In the genomic region with DNA sequence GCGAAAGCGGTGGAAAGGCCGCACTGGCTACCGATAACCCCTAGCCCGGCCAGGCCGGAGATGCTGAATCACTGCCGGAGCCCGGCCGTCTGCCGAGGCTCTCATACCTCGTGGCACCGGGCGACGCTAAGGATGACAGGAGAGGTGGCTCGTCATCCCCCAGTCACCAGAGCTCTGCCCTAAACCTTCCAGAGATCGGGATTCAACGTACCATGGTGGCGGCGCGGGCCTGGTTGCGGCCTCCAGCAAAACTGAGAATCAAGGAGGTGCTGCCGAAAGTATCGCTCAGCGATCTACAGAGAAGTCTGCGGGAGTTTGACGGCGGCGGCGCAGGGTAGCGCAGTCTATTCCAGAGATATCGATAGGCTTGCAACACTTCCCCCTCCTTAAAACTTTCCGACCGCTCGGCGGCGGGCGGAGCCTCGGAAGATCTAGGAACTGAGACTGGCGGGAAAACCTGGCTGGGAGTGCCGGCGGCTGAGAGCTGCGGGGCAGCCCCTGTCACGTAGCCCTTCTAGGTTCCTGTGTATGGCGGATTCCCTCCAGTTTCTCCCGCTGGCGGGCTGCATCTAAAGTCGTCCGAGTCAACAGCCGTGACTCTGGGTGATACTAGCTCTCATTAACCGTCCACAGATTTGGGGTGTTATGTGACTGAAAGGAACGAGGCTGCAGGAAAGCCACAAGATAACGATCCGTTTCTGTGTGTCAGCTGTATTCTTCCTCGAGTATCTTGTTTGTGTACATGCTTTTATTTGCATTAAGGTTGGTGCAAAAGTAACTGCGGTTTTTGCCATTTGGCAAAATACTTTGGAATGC, we compare ENCODE assay signal across 1 cellular context.
A peak's percentile ranks its signal among the peaks of the same experiment; 100 is the strongest.
TF ChIP-seq lines count a peak whose summit lies in the region.

A gene (minus strand): TSS at position 301 of the 816 bp plus-strand sequence. CDS start 87 bp downstream, at position 214.

TF ChIP-seq in HepG2, 621 proteins besides CTCF, POLR2A, EP300 and RAD21 (continued from another document and continues in another):
- TF ChIP-seq, protein P1, sequence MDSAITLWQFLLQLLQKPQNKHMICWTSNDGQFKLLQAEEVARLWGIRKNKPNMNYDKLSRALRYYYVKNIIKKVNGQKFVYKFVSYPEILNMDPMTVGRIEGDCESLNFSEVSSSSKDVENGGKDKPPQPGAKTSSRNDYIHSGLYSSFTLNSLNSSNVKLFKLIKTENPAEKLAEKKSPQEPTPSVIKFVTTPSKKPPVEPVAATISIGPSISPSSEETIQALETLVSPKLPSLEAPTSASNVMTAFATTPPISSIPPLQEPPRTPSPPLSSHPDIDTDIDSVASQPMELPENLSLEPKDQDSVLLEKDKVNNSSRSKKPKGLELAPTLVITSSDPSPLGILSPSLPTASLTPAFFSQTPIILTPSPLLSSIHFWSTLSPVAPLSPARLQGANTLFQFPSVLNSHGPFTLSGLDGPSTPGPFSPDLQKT (CRISPR knock-in tag; IDR thresholded peaks at IDR 0.05; ENCODE audit: borderline replicate concordance) = peak; percentile 33; the same call in 1 of the 2 replicates
- TF ChIP-seq HOXD1 (CRISPR knock-in tag; IDR thresholded peaks at IDR 0.05) = 0 out of 2 replicates have a peak, but pooled peaks have one; percentile 68
- no peak for TF ChIP-seq ZNF326 (CRISPR knock-in tag; IDR thresholded peaks at IDR 0.05; ENCODE audit: borderline replicate concordance)
- no peak for TF ChIP-seq ATF7 (IDR thresholded peaks at IDR 0.05)
- peak; percentile 48; the same call in 1 of the 2 replicates for TF ChIP-seq ATF7 (CRISPR knock-in tag; IDR thresholded peaks at IDR 0.05)
- peak; percentile 70; the same call in 1 of the 2 replicates for TF ChIP-seq MTA1 (CRISPR knock-in tag; IDR thresholded peaks at IDR 0.05; ENCODE audit: borderline replicate concordance)
- TF ChIP-seq MED13 (CRISPR knock-in tag; IDR thresholded peaks at IDR 0.05) = no peak; the same call in 1 of the 2 replicates
- TF ChIP-seq, protein P2, sequence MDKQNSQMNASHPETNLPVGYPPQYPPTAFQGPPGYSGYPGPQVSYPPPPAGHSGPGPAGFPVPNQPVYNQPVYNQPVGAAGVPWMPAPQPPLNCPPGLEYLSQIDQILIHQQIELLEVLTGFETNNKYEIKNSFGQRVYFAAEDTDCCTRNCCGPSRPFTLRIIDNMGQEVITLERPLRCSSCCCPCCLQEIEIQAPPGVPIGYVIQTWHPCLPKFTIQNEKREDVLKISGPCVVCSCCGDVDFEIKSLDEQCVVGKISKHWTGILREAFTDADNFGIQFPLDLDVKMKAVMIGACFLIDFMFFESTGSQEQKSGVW (CRISPR knock-in tag; IDR thresholded peaks at IDR 0.05; ENCODE audit: borderline replicate concordance) = no peak
- peak; percentile 40; the same call in 1 of the 2 replicates for TF ChIP-seq ZNF124 (CRISPR knock-in tag; IDR thresholded peaks at IDR 0.05)
- no peak for TF ChIP-seq HOXA7 (CRISPR knock-in tag; IDR thresholded peaks at IDR 0.05)
- no peak for TF ChIP-seq CHD4 (IDR thresholded peaks at IDR 0.05; ENCODE audit: borderline replicate concordance, low read length)
- TF ChIP-seq ZNF230 (CRISPR knock-in tag; IDR thresholded peaks at IDR 0.05) = peak; percentile 74; the same call in 1 of the 2 replicates
- no peak; the same call in 1 of the 2 replicates for TF ChIP-seq FOSL2 (CRISPR knock-in tag; IDR thresholded peaks at IDR 0.05)
- no peak for TF ChIP-seq TRIM24 (CRISPR knock-in tag; IDR thresholded peaks at IDR 0.05)
- TF ChIP-seq, protein P3, sequence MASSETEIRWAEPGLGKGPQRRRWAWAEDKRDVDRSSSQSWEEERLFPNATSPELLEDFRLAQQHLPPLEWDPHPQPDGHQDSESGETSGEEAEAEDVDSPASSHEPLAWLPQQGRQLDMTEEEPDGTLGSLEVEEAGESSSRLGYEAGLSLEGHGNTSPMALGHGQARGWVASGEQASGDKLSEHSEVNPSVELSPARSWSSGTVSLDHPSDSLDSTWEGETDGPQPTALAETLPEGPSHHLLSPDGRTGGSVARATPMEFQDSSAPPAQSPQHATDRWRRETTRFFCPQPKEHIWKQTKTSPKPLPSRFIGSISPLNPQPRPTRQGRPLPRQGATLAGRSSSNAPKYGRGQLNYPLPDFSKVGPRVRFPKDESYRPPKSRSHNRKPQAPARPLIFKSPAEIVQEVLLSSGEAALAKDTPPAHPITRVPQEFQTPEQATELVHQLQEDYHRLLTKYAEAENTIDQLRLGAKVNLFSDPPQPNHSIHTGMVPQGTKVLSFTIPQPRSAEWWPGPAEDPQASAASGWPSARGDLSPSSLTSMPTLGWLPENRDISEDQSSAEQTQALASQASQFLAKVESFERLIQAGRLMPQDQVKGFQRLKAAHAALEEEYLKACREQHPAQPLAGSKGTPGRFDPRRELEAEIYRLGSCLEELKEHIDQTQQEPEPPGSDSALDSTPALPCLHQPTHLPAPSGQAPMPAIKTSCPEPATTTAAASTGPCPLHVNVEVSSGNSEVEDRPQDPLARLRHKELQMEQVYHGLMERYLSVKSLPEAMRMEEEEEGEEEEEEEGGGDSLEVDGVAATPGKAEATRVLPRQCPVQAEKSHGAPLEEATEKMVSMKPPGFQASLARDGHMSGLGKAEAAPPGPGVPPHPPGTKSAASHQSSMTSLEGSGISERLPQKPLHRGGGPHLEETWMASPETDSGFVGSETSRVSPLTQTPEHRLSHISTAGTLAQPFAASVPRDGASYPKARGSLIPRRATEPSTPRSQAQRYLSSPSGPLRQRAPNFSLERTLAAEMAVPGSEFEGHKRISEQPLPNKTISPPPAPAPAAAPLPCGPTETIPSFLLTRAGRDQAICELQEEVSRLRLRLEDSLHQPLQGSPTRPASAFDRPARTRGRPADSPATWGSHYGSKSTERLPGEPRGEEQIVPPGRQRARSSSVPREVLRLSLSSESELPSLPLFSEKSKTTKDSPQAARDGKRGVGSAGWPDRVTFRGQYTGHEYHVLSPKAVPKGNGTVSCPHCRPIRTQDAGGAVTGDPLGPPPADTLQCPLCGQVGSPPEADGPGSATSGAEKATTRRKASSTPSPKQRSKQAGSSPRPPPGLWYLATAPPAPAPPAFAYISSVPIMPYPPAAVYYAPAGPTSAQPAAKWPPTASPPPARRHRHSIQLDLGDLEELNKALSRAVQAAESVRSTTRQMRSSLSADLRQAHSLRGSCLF (CRISPR knock-in tag; IDR thresholded peaks at IDR 0.05; ENCODE audit: borderline replicate concordance) = no peak; the same call in 1 of the 2 replicates
- TF ChIP-seq NR2F1 (CRISPR knock-in tag; IDR thresholded peaks at IDR 0.05) = peak in 1 of 2 experiments; percentile 10; a peak in 1 of 4 replicates
- peak; percentile 88 for TF ChIP-seq KAT7 (CRISPR knock-in tag; IDR thresholded peaks at IDR 0.05; ENCODE audit: borderline replicate concordance)
- TF ChIP-seq, protein P4, sequence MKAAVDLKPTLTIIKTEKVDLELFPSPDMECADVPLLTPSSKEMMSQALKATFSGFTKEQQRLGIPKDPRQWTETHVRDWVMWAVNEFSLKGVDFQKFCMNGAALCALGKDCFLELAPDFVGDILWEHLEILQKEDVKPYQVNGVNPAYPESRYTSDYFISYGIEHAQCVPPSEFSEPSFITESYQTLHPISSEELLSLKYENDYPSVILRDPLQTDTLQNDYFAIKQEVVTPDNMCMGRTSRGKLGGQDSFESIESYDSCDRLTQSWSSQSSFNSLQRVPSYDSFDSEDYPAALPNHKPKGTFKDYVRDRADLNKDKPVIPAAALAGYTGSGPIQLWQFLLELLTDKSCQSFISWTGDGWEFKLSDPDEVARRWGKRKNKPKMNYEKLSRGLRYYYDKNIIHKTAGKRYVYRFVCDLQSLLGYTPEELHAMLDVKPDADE (CRISPR knock-in tag; IDR thresholded peaks at IDR 0.05) = no peak
- TF ChIP-seq, protein P5, sequence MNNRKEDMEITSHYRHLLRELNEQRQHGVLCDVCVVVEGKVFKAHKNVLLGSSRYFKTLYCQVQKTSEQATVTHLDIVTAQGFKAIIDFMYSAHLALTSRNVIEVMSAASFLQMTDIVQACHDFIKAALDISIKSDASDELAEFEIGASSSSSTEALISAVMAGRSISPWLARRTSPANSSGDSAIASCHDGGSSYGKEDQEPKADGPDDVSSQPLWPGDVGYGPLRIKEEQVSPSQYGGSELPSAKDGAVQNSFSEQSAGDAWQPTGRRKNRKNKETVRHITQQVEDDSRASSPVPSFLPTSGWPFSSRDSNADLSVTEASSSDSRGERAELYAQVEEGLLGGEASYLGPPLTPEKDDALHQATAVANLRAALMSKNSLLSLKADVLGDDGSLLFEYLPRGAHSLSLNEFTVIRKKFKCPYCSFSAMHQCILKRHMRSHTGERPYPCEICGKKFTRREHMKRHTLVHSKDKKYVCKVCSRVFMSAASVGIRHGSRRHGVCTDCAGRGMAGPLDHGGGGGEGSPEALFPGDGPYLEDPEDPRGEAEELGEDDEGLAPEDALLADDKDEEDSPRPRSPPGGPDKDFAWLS (CRISPR knock-in tag; IDR thresholded peaks at IDR 0.05; ENCODE audit: borderline replicate concordance) = no peak; the same call in 1 of the 2 replicates
- no peak for TF ChIP-seq ZNF101 (CRISPR knock-in tag; IDR thresholded peaks at IDR 0.05; ENCODE audit: borderline replicate concordance, low read depth)
- TF ChIP-seq ETV6 (CRISPR knock-in tag; conservative IDR thresholded peaks at IDR 0.05) = no peak
- peak; percentile 31; the same call in 1 of the 2 replicates for TF ChIP-seq ZSCAN30 (CRISPR knock-in tag; IDR thresholded peaks at IDR 0.05)
- 0 out of 2 replicates have a peak, but pooled peaks have one; percentile 18 for TF ChIP-seq GPN1 (CRISPR knock-in tag; IDR thresholded peaks at IDR 0.05; ENCODE audit: borderline replicate concordance)
- TF ChIP-seq, protein P6, sequence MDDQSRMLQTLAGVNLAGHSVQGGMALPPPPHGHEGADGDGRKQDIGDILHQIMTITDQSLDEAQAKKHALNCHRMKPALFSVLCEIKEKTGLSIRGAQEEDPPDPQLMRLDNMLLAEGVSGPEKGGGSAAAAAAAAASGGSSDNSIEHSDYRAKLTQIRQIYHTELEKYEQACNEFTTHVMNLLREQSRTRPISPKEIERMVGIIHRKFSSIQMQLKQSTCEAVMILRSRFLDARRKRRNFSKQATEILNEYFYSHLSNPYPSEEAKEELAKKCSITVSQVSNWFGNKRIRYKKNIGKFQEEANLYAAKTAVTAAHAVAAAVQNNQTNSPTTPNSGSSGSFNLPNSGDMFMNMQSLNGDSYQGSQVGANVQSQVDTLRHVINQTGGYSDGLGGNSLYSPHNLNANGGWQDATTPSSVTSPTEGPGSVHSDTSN (CRISPR knock-in tag; IDR thresholded peaks at IDR 0.05; ENCODE audit: borderline replicate concordance) = no peak
- TF ChIP-seq, protein P7, sequence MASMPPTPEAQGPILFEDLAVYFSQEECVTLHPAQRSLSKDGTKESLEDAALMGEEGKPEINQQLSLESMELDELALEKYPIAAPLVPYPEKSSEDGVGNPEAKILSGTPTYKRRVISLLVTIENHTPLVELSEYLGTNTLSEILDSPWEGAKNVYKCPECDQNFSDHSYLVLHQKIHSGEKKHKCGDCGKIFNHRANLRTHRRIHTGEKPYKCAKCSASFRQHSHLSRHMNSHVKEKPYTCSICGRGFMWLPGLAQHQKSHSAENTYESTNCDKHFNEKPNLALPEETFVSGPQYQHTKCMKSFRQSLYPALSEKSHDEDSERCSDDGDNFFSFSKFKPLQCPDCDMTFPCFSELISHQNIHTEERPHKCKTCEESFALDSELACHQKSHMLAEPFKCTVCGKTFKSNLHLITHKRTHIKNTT (CRISPR knock-in tag; IDR thresholded peaks at IDR 0.05) = no peak
- TF ChIP-seq KDM5A (IDR thresholded peaks at IDR 0.05; ENCODE audit: borderline replicate concordance, low read length) = peak; percentile 80
- TF ChIP-seq ZFP82 (CRISPR knock-in tag; IDR thresholded peaks at IDR 0.05; ENCODE audit: borderline replicate concordance) = no peak
- peak; percentile 80; the same call in 1 of the 2 replicates for TF ChIP-seq ZKSCAN8 (CRISPR knock-in tag; IDR thresholded peaks at IDR 0.05; ENCODE audit: borderline replicate concordance)
- TF ChIP-seq MZF1 (CRISPR knock-in tag; IDR thresholded peaks at IDR 0.05; ENCODE audit: borderline replicate concordance) = no peak
- no peak; the same call in 1 of the 2 replicates for TF ChIP-seq ZNF460 (CRISPR knock-in tag; IDR thresholded peaks at IDR 0.05; ENCODE audit: borderline replicate concordance)
- TF ChIP-seq, protein P8, sequence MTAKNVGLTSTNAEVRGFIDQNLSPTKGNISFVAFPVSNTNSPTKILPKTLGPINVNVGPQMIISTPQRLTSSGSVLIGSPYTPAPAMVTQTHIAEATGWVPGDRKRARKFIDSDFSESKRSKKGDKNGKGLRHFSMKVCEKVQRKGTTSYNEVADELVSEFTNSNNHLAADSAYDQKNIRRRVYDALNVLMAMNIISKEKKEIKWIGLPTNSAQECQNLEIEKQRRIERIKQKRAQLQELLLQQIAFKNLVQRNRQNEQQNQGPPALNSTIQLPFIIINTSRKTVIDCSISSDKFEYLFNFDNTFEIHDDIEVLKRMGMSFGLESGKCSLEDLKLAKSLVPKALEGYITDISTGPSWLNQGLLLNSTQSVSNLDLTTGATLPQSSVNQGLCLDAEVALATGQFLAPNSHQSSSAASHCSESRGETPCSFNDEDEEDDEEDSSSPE (CRISPR knock-in tag; IDR thresholded peaks at IDR 0.05) = peak; percentile 97
- peak; percentile 57; the same call in 1 of the 2 replicates for TF ChIP-seq TARDBP (CRISPR knock-in tag; IDR thresholded peaks at IDR 0.05)
- peak; percentile 92 for TF ChIP-seq CEBPG (CRISPR knock-in tag; IDR thresholded peaks at IDR 0.05)
- no peak for TF ChIP-seq SYNCRIP (IDR thresholded peaks at IDR 0.05; ENCODE audit: insufficient read depth, low read depth, low read length)
- TF ChIP-seq ZNF136 (CRISPR knock-in tag; IDR thresholded peaks at IDR 0.05; ENCODE audit: low read depth) = peak; percentile 20; the same call in 1 of the 2 replicates
- TF ChIP-seq ZNF615 (CRISPR knock-in tag; IDR thresholded peaks at IDR 0.05; ENCODE audit: borderline replicate concordance) = 0 out of 2 replicates have a peak, but pooled peaks have one; percentile 40
- peak; percentile 77; the same call in 1 of the 2 replicates for TF ChIP-seq EED (CRISPR knock-in tag; IDR thresholded peaks at IDR 0.05)
- no peak for TF ChIP-seq KLF13 (CRISPR knock-in tag; IDR thresholded peaks at IDR 0.05)
- TF ChIP-seq POGZ (CRISPR knock-in tag; IDR thresholded peaks at IDR 0.05) = peak; percentile 89
- no peak for TF ChIP-seq SOX13 (IDR thresholded peaks at IDR 0.05)
- peak in 1 of 2 experiments; percentile 35; a peak in 1 of 4 replicates for TF ChIP-seq SOX13 (CRISPR knock-in tag; conservative IDR thresholded peaks at IDR 0.05 in 1 of 2, IDR thresholded peaks at IDR 0.05 in 1 of 2)
- TF ChIP-seq NRL (CRISPR knock-in tag; IDR thresholded peaks at IDR 0.05; ENCODE audit: borderline replicate concordance) = peak; percentile 84; the same call in 1 of the 2 replicates
- no peak for TF ChIP-seq JUND (CRISPR knock-in tag; IDR thresholded peaks at IDR 0.05)
- no peak for TF ChIP-seq ZFP41 (CRISPR knock-in tag; IDR thresholded peaks at IDR 0.05; ENCODE audit: borderline replicate concordance)
- peak; percentile 86 for TF ChIP-seq ZMAT3 (CRISPR knock-in tag; conservative IDR thresholded peaks at IDR 0.05)
- TF ChIP-seq CCAR2 (optimal IDR thresholded peaks at IDR 0.05; ENCODE audit: low read depth, low read length) = no peak
- TF ChIP-seq HMGA1 (CRISPR knock-in tag; conservative IDR thresholded peaks at IDR 0.05) = no peak
- no peak for TF ChIP-seq ZNF296 (CRISPR knock-in tag; conservative IDR thresholded peaks at IDR 0.05)
- no peak for TF ChIP-seq ZNF879 (CRISPR knock-in tag; IDR thresholded peaks at IDR 0.05)
- TF ChIP-seq ZNF10 (CRISPR knock-in tag; IDR thresholded peaks at IDR 0.05; ENCODE audit: borderline replicate concordance, low read depth) = no peak
- TF ChIP-seq, protein P9, sequence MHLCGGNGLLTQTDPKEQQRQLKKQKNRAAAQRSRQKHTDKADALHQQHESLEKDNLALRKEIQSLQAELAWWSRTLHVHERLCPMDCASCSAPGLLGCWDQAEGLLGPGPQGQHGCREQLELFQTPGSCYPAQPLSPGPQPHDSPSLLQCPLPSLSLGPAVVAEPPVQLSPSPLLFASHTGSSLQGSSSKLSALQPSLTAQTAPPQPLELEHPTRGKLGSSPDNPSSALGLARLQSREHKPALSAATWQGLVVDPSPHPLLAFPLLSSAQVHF (CRISPR knock-in tag; IDR thresholded peaks at IDR 0.05) = no peak
- TF ChIP-seq ZNF749 (CRISPR knock-in tag; IDR thresholded peaks at IDR 0.05; ENCODE audit: borderline replicate concordance) = no peak
